1 cellular context compared by ENCODE assay signal in genomic region chr3:52487788-52488691, GRCh38.
A peak's percentile ranks its signal among the peaks of the same experiment; 100 is the strongest.
TF ChIP-seq lines count a peak whose summit lies in the region.

No MANE protein-coding gene starts in this region.

TF ChIP-seq in HepG2, 621 proteins besides CTCF, POLR2A, EP300 and RAD21:
- TF ChIP-seq SMC3 (IDR thresholded peaks at IDR 0.05; ENCODE audit: low read length) (no peak), NR2C2 (CRISPR knock-in tag; IDR thresholded peaks at IDR 0.05; ENCODE audit: borderline replicate concordance) (no peak), ZNF407 (CRISPR knock-in tag; IDR thresholded peaks at IDR 0.05; ENCODE audit: not compliant biosample characterization) (no peak), AGO2 (optimal IDR thresholded peaks at IDR 0.05; ENCODE audit: low read depth, low read length) (peak; percentile 50), ZBTB38 (CRISPR knock-in tag; IDR thresholded peaks at IDR 0.05) (0 out of 2 replicates have a peak, but pooled peaks have one; percentile 3)
TF ChIP-seq in HepG2: peak in this region for 2.
